20 cellular contexts compared by ENCODE assay signal in the genomic region with DNA sequence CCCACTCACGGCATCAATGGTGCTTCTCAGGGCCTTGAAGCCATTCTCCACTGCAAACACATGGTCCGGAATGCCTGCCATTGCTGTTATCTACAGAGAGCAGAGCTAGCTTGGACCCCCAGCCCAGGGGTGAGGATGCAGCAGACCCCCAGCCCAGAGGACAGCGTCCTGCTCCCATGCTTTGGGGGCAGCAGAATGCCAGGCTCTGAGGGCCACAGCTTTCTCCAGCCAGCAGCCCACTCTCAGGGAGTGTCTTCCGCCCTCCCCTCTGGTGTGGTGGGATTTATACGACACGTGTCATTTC. TPM values are rescaled to one million over a fixed set of nuclear protein-coding genes. Genes with fewer than 3 reads are reported as not detected.
DNase-seq lines count a peak whose midpoint lies in the region; ATAC-seq and TF ChIP-seq lines count a peak whose summit lies in the region.
"Had no signal": no experiment of that assay in that cellular context is flagged by ENCODE, and none has a peak within 500 bp of the region (broad histone marks: within the 10 kb centered on the region; RNA-seq: fewer than 3 reads in every experiment).

No MANE protein-coding gene starts in this region.

- intact Hi-C loops in activated CD4-positive, alpha-beta T cell treated with anti-CD3 and anti-CD28 coated beads, Interleukin-2, amount 10 ng/mL, durations not matched to agents 24 days and 14 days (cut with micrococcal nuclease): no loop called here
- intact Hi-C loops in posterior vena cava (cut with DNase I) (no loop called here), upper lobe of right lung (cut with DNase I) (no loop called here)

- H3K27ac ChIP-seq in CD4-positive, CD25-positive, alpha-beta regulatory T cell (ENCODE audit: insufficient read depth, low read length, poor library complexity, severe bottlenecking): peak overlapping the region; percentile 64
- H3K27ac ChIP-seq in effector memory CD4-positive, alpha-beta T cell (ENCODE audit: insufficient read depth, low read length, poor library complexity, severe bottlenecking): peak overlapping the region; percentile 42
- H3K27ac ChIP-seq in trophoblast cell (ENCODE audit: low read depth, low read length): no peak overlapping the region
- no peak overlapping the region for H3K27ac ChIP-seq in upper lobe of right lung

- peak overlapping the region; percentile 78 for H3K4me3 ChIP-seq in CD4-positive, CD25-positive, alpha-beta regulatory T cell (ENCODE audit: low read depth, low read length)
- H3K4me3 ChIP-seq in effector memory CD4-positive, alpha-beta T cell (ENCODE audit: insufficient read depth, low read depth, low read length, poor library complexity, severe bottlenecking): peak overlapping the region; percentile 35
- H3K4me3 ChIP-seq in trophoblast cell (ENCODE audit: low read depth, low read length): no peak overlapping the region
- H3K4me3 ChIP-seq in upper lobe of right lung: no peak overlapping the region

- H3K9me3 Mint-ChIP-seq in activated CD4-positive, alpha-beta T cell treated with anti-CD3 and anti-CD28 coated beads, Interleukin-2, amount 10 ng/mL, durations not matched to agents 24 days and 14 days: no peaks in the 10 kb centered on the region
- peaks cover 0 to 3% (median 0%) of the 10 kb centered on the region in 7 donors for H3K9me3 Mint-ChIP-seq in CD4-positive, CD25-positive, alpha-beta regulatory T cell
- H3K9me3 Mint-ChIP-seq: IgD-negative memory B cell had no signal

- no CpG with 5 or more reads among the region's 6 CpGs for WGBS in trophoblast cell (ENCODE audit: extremely low coverage, insufficient coverage, insufficient read length)

- peak overlapping the region; percentile 85 for H2AK5ac ChIP-seq in trophoblast cell (ENCODE audit: low read length)

- H3K4me2 ChIP-seq in trophoblast cell (ENCODE audit: low read length): no peak overlapping the region

- peak overlapping the region; percentile 83 for H2BK12ac ChIP-seq in trophoblast cell (ENCODE audit: low read length)

- H3K9ac ChIP-seq in trophoblast cell (ENCODE audit: low read length): no peak overlapping the region

- H3K18ac ChIP-seq in trophoblast cell (ENCODE audit: low read length): peak overlapping the region; percentile 38

- peak overlapping the region; percentile 61 for H2BK120ac ChIP-seq in trophoblast cell (ENCODE audit: insufficient read depth, low read length, poor library complexity)

- H3K79me2 ChIP-seq in trophoblast cell (ENCODE audit: control insufficient read depth, insufficient read depth, low read length, poor library complexity): peaks cover 2% of the 10 kb centered on the region

- H3K36me3 Mint-ChIP-seq in activated CD4-positive, alpha-beta T cell treated with anti-CD3 and anti-CD28 coated beads, Interleukin-2, amount 10 ng/mL, durations not matched to agents 24 days and 14 days (ENCODE audit: low read depth): no peaks in the 10 kb centered on the region
- no peaks in the 10 kb centered on the region for H3K36me3 Mint-ChIP-seq in CD4-positive, CD25-positive, alpha-beta regulatory T cell
- H3K36me3 Mint-ChIP-seq: CD14-positive monocyte, IgD-negative memory B cell had no signal

- H2AFZ ChIP-seq in trophoblast cell (ENCODE audit: insufficient read depth, low read length, poor library complexity): peak overlapping the region; percentile 32

- no peaks in the 10 kb centered on the region for H3K9me3 ChIP-seq in CD4-positive, CD25-positive, alpha-beta regulatory T cell (ENCODE audit: control insufficient read depth in 2 of 2, low read length in 2 of 2)
- H3K9me3 ChIP-seq in effector memory CD4-positive, alpha-beta T cell (ENCODE audit: control insufficient read depth, low read length): no peaks in the 10 kb centered on the region
- H3K9me3 ChIP-seq in trophoblast cell (ENCODE audit: insufficient read depth, low read depth, low read length): no peaks in the 10 kb centered on the region
- no peaks in the 10 kb centered on the region for H3K9me3 ChIP-seq in upper lobe of right lung

- H2BK5ac ChIP-seq in trophoblast cell (ENCODE audit: low read depth, low read length, poor library complexity): no peak overlapping the region

- no peak overlapping the region for H4K12ac ChIP-seq in trophoblast cell (ENCODE audit: low read depth, low read length)

- H3K23ac ChIP-seq in trophoblast cell (ENCODE audit: low read length): no peak overlapping the region

- H3K4me3 Mint-ChIP-seq in activated CD4-positive, alpha-beta T cell treated with anti-CD3 and anti-CD28 coated beads, Interleukin-2, amount 10 ng/mL, durations not matched to agents 24 days and 14 days: no peak overlapping the region
- H3K4me3 Mint-ChIP-seq in CD4-positive, CD25-positive, alpha-beta regulatory T cell: peak overlapping the region in 1 of 4 donors; percentile 45
- H3K4me3 Mint-ChIP-seq: CD14-positive monocyte had no signal

- no peak for TF ChIP-seq CTCF in upper lobe of right lung (IDR thresholded peaks at IDR 0.05)

- no peak for ATAC-seq in CD4-positive, CD25-positive, alpha-beta regulatory T cell (ENCODE audit: low read depth in 2 of 2)
- ATAC-seq in upper lobe of right lung: no peak
- ATAC-seq: HCT116 had no signal

- H3K4me1 Mint-ChIP-seq in activated CD4-positive, alpha-beta T cell treated with anti-CD3 and anti-CD28 coated beads, Interleukin-2, amount 10 ng/mL, durations not matched to agents 24 days and 14 days: peaks cover 33% of the 10 kb centered on the region
- H3K4me1 Mint-ChIP-seq in CD4-positive, CD25-positive, alpha-beta regulatory T cell: peaks cover 3 to 38% (median 21%) of the 10 kb centered on the region in 4 donors

- H3K79me1 ChIP-seq in trophoblast cell (ENCODE audit: low read length): peaks cover 23% of the 10 kb centered on the region

- H4K91ac ChIP-seq in trophoblast cell (ENCODE audit: low read depth, low read length): peak overlapping the region; percentile 81

- no peaks in the 10 kb centered on the region for H3K36me3 ChIP-seq in CD4-positive, CD25-positive, alpha-beta regulatory T cell (ENCODE audit: control insufficient read depth, insufficient read depth, low read length)
- no peaks in the 10 kb centered on the region for H3K36me3 ChIP-seq in effector memory CD4-positive, alpha-beta T cell (ENCODE audit: control insufficient read depth, insufficient read depth, low read length)
- H3K36me3 ChIP-seq in trophoblast cell (ENCODE audit: control insufficient read depth in 1 of 2, insufficient read depth in 2 of 2, low read length in 2 of 2) (no peaks in the 10 kb centered on the region), upper lobe of right lung (no peaks in the 10 kb centered on the region)

- H3K27ac Mint-ChIP-seq in activated CD4-positive, alpha-beta T cell treated with anti-CD3 and anti-CD28 coated beads, Interleukin-2, amount 10 ng/mL, durations not matched to agents 24 days and 14 days: peak overlapping the region; percentile 67
- no peak overlapping the region for H3K27ac Mint-ChIP-seq in CD4-positive, CD25-positive, alpha-beta regulatory T cell

- no peak for DNase-seq in activated CD4-positive, alpha-beta T cell treated with anti-CD3 and anti-CD28 coated beads, Interleukin-2, amount 10 ng/mL, durations not matched to agents 24 days and 14 days
- DNase-seq in activated CD4-positive, alpha-beta T cell treated with anti-CD3 and anti-CD28 coated beads for 48 hours: no peak
- no peak for DNase-seq in CD4-positive, CD25-positive, alpha-beta regulatory T cell
- no peak for DNase-seq in effector memory CD4-positive, alpha-beta T cell
- DNase-seq in trophoblast cell (no peak), posterior vena cava (ENCODE audit: low spot score) (no peak), upper lobe of right lung (no peak), GF-D8 (lab: John Stamatoyannopoulos, UW) (no peak)
- DNase-seq: DMS79 treated with DMSO at 0.1 percent for 48 hours, GDM1, MV-4-11, NCI-H1436 treated with DMSO at 0.1 percent for 48 hours, NCI-H2081, NCI-H510A treated with DMSO at 0.1 percent for 48 hours, SHP77 treated with DMSO at 0.1 percent for 48 hours had no signal

- no peak overlapping the region for H4K8ac ChIP-seq in trophoblast cell (ENCODE audit: low read depth, low read length)

- peak overlapping the region; percentile 62 for H3K14ac ChIP-seq in trophoblast cell (ENCODE audit: low read length)

- H3K4ac ChIP-seq in trophoblast cell (ENCODE audit: low read depth, low read length): no peak overlapping the region

- peaks cover 81% of the 10 kb centered on the region for H3K4me1 ChIP-seq in CD4-positive, CD25-positive, alpha-beta regulatory T cell (ENCODE audit: control insufficient read depth, insufficient read depth, low read length, poor library complexity, severe bottlenecking)
- peaks cover 66% of the 10 kb centered on the region for H3K4me1 ChIP-seq in effector memory CD4-positive, alpha-beta T cell (ENCODE audit: control insufficient read depth, insufficient read depth, low read length, poor library complexity, severe bottlenecking)
- H3K4me1 ChIP-seq in trophoblast cell (ENCODE audit: control insufficient read depth in 1 of 2, insufficient read depth in 2 of 2, low read length in 2 of 2) (peaks cover 18 to 35% of the 10 kb centered on the region in 2 experiments), upper lobe of right lung (no peaks in the 10 kb centered on the region)

- H3K27me3 ChIP-seq in CD4-positive, CD25-positive, alpha-beta regulatory T cell (ENCODE audit: control insufficient read depth, insufficient read depth, low read length): no peaks in the 10 kb centered on the region
- H3K27me3 ChIP-seq in effector memory CD4-positive, alpha-beta T cell (replicated peaks; ENCODE audit: control insufficient read depth, insufficient read depth, low read length, poor library complexity, severe bottlenecking): no peaks in the 10 kb centered on the region
- H3K27me3 ChIP-seq in trophoblast cell (ENCODE audit: insufficient read depth, low read length): no peaks in the 10 kb centered on the region
- no peaks in the 10 kb centered on the region for H3K27me3 ChIP-seq in upper lobe of right lung

- no peaks in the 10 kb centered on the region for H3K27me3 Mint-ChIP-seq in activated CD4-positive, alpha-beta T cell treated with anti-CD3 and anti-CD28 coated beads, Interleukin-2, amount 10 ng/mL, durations not matched to agents 24 days and 14 days
- no peaks in the 10 kb centered on the region for H3K27me3 Mint-ChIP-seq in CD4-positive, CD25-positive, alpha-beta regulatory T cell
- H3K27me3 Mint-ChIP-seq: IgD-negative memory B cell had no signal

RNA-seq across cellular contexts. Expression of gene MSMB, which starts 48.1 kb away (rescaled TPM):
- total RNA-seq in activated CD4-positive, alpha-beta T cell treated with anti-CD3 and anti-CD28 coated beads, Interleukin-2, amount 10 ng/mL, durations not matched to agents 24 days and 14 days: not detected in 2 replicates
- not detected for total RNA-seq in CD4-positive, CD25-positive, alpha-beta regulatory T cell
- polyA plus RNA-seq in CD4-positive, CD25-positive, alpha-beta regulatory T cell: not detected
- 0.64 and 1.1 TPM in 2 replicates for polyA plus RNA-seq in trophoblast cell (2013)
- not detected for total RNA-seq in posterior vena cava
- not detected for total RNA-seq in upper lobe of right lung
- total RNA-seq: A172, HT1080 had no signal
- polyA plus RNA-seq: CD14-positive monocyte, IgD-negative memory B cell had no signal

Comparison
In these comparisons a context has a peak if more than half of its experiments do, and no peak if none do; other contexts are left out.
1. H3K27ac ChIP-seq: peak in CD4-positive, CD25-positive, alpha-beta regulatory T cell (single experiment) and effector memory CD4-positive, alpha-beta T cell (single experiment); none in trophoblast cell (single experiment) and upper lobe of right lung (single experiment).
2. H3K4me3 ChIP-seq: peak in CD4-positive, CD25-positive, alpha-beta regulatory T cell (single experiment) and effector memory CD4-positive, alpha-beta T cell (single experiment); none in trophoblast cell (single experiment) and upper lobe of right lung (single experiment).